Comparison of ENCODE assay signal across 9 cellular contexts in genomic region chr1:156419863-156420208, GRCh38. TPM values are rescaled to one million over a fixed set of nuclear protein-coding genes. Genes with fewer than 3 reads are reported as not detected.
DNase-seq lines count a peak whose midpoint lies in the region; TF ChIP-seq lines count a peak whose summit lies in the region.
"Had no signal": no experiment of that assay in that cellular context is flagged by ENCODE, and none has a peak within 500 bp of the region (broad histone marks: within the 10 kb centered on the region; RNA-seq: fewer than 3 reads in every experiment).

No MANE protein-coding gene starts in this region.

- no peaks in the 10 kb centered on the region for H3K9me3 ChIP-seq in iPS-18a (ENCODE audit: control insufficient read depth, low read depth, low read length)

- peak overlapping the region; percentile 71 for H3K4me3 Mint-ChIP-seq in activated naive CD4-positive, alpha-beta T cell treated with anti-CD3 and anti-CD28 coated beads, Interleukin-2, amount 10 ng/mL, durations not matched to agents 7 days and 5 days
- H3K4me3 Mint-ChIP-seq in type B pancreatic cell: no peak overlapping the region

- no peak overlapping the region for H3K9ac ChIP-seq in iPS-18a (ENCODE audit: low read length)

- H3K27me3 Mint-ChIP-seq in activated naive CD4-positive, alpha-beta T cell treated with anti-CD3 and anti-CD28 coated beads, Interleukin-2, amount 10 ng/mL, durations not matched to agents 7 days and 5 days: peaks cover 95% of the 10 kb centered on the region
- H3K27me3 Mint-ChIP-seq in type B pancreatic cell: peaks cover 98% of the 10 kb centered on the region

- H3K36me3 Mint-ChIP-seq in activated naive CD4-positive, alpha-beta T cell treated with anti-CD3 and anti-CD28 coated beads, Interleukin-2, amount 10 ng/mL, durations not matched to agents 7 days and 5 days: no peaks in the 10 kb centered on the region
- H3K36me3 Mint-ChIP-seq in type B pancreatic cell: no peaks in the 10 kb centered on the region

- CTCF ChIA-PET in activated naive CD4-positive, alpha-beta T cell treated with anti-CD3 and anti-CD28 coated beads, Interleukin-2, amount 10 ng/mL, durations not matched to agents 7 days and 5 days (lab: Charles Lee): interaction anchor here (0.8 to 3.2 kb wide), 8 partner anchors 12 to 205 kb away, joined by 3 to 24 read pairs (median 4); partner anchors contain the start of gene NAXE

- peak; percentile 35 for DNase-seq in activated naive CD4-positive, alpha-beta T cell treated with anti-CD3 and anti-CD28 coated beads, Interleukin-2, amount 10 ng/mL, durations not matched to agents 7 days and 5 days
- DNase-seq in activated naive CD4-positive, alpha-beta T cell (lab: John Stamatoyannopoulos, UW): no peak
- peak; percentile 7 for DNase-seq in activated CD4-positive, alpha-beta T cell treated with anti-CD3 and anti-CD28 coated beads, Interleukin-2, amount 50 U/mL, for 1 hour
- DNase-seq in type B pancreatic cell (ENCODE audit: extremely low spot score, unreplicated experiment): no peak
- no peak for DNase-seq in Ammon's horn (ENCODE audit: low spot score)
- no peak for DNase-seq in RPMI8226
- no peak for DNase-seq in AG08395 (ENCODE audit: low spot score)

- H3K9me3 Mint-ChIP-seq in activated naive CD4-positive, alpha-beta T cell treated with anti-CD3 and anti-CD28 coated beads, Interleukin-2, amount 10 ng/mL, durations not matched to agents 7 days and 5 days: no peaks in the 10 kb centered on the region
- H3K9me3 Mint-ChIP-seq in type B pancreatic cell: no peaks in the 10 kb centered on the region

- H3K4me1 ChIP-seq in iPS-18a (ENCODE audit: control insufficient read depth, low read depth, low read length): peaks cover 21% of the 10 kb centered on the region

- peaks cover 90% of the 10 kb centered on the region for H3K27me3 ChIP-seq in iPS-18a (ENCODE audit: control insufficient read depth, insufficient read depth, low read length)

- H3K27ac Mint-ChIP-seq in activated naive CD4-positive, alpha-beta T cell treated with anti-CD3 and anti-CD28 coated beads, Interleukin-2, amount 10 ng/mL, durations not matched to agents 7 days and 5 days: no peak overlapping the region
- no peak overlapping the region for H3K27ac Mint-ChIP-seq in type B pancreatic cell

- peak overlapping the region; percentile 77 for H3K4me3 ChIP-seq in iPS-18a (ENCODE audit: low read length)

- H3K27ac ChIP-seq in iPS-18a (ENCODE audit: low read length): no peak overlapping the region

- H3K36me3 ChIP-seq in iPS-18a (ENCODE audit: control insufficient read depth, low read depth, low read length): no peaks in the 10 kb centered on the region

- TF ChIP-seq CTCF in type B pancreatic cell (conservative IDR thresholded peaks at IDR 0.05): peak; percentile 45

- peaks cover 17% of the 10 kb centered on the region for H3K4me1 Mint-ChIP-seq in activated naive CD4-positive, alpha-beta T cell treated with anti-CD3 and anti-CD28 coated beads, Interleukin-2, amount 10 ng/mL, durations not matched to agents 7 days and 5 days
- peaks cover 4% of the 10 kb centered on the region for H3K4me1 Mint-ChIP-seq in type B pancreatic cell (ENCODE audit: unreplicated experiment)

RNA-seq across cellular contexts. Expression of gene RHBG, which starts 50.8 kb away (rescaled TPM):
- 0.17 and 0.88 TPM in 2 replicates for total RNA-seq in type B pancreatic cell (ENCODE audit: low replicate concordance)
- total RNA-seq: myocyte had no signal

Comparison
In these comparisons a context has a peak if more than half of its experiments do, and no peak if none do; other contexts are left out.
1. DNase-seq: peak in activated naive CD4-positive, alpha-beta T cell treated with anti-CD3 and anti-CD28 coated beads, Interleukin-2, amount 10 ng/mL, durations not matched to agents 7 days and 5 days (single experiment) and activated CD4-positive, alpha-beta T cell treated with anti-CD3 and anti-CD28 coated beads, Interleukin-2, amount 50 U/mL, for 1 hour (single experiment); none in activated naive CD4-positive, alpha-beta T cell (0 of 4), type B pancreatic cell (single experiment), Ammon's horn (single experiment), RPMI8226 (single experiment) and AG08395 (single experiment).